21 cellular contexts compared by ENCODE assay signal in the genomic region with DNA sequence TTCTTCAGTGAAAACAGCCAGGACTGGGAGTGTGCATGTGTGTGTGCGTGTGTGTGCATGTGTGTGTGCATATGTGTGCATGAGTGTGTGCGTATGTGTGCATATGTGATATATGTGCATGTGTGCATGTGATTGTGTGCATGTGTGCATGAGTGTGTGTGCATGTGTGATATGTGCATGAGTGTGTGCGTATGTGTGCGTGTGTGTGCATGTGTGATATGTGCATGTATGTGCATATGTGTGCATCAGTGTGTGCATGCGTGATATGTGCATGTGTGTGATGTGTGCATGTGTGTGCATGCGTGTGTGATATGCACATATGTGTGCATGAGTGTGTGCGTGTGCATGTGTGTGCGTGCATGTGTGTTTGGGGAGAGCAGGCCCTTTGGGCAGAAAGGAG.
DNase-seq lines count a peak whose midpoint lies in the region; ATAC-seq, FAIRE-seq and TF ChIP-seq lines count a peak whose summit lies in the region.
"Had no signal": no experiment of that assay in that cellular context is flagged by ENCODE, and none has a peak within 500 bp of the region (broad histone marks: within the 10 kb centered on the region; RNA-seq: fewer than 3 reads in every experiment).

No MANE protein-coding gene starts in this region.

- H3K4me3 Mint-ChIP-seq in activated CD4-positive, alpha-beta memory T cell treated with anti-CD3 and anti-CD28 coated beads for 36 hours = no peak overlapping the region
- H3K4me3 Mint-ChIP-seq in activated CD4-positive, alpha-beta memory T cell treated with anti-CD3 and anti-CD28 coated beads, Interleukin-2, amount 10 ng/mL, durations not matched to agents 7 days and 5 days = no peak overlapping the region
- H3K4me3 Mint-ChIP-seq in CD8-positive, alpha-beta T cell = no peak overlapping the region
- no peak overlapping the region for H3K4me3 Mint-ChIP-seq in activated naive CD8-positive, alpha-beta T cell treated with anti-CD3 and anti-CD28 coated beads for 36 hours
- H3K4me3 Mint-ChIP-seq in naive thymus-derived CD4-positive, alpha-beta T cell = peak overlapping the region in 5 of 10 donors; percentile 16 to 50 (median 23)

- no peak overlapping the region for H3K4me3 ChIP-seq in CD8-positive, alpha-beta T cell (ENCODE audit: low read depth, low read length)
- no peak overlapping the region for H3K4me3 ChIP-seq in naive thymus-derived CD4-positive, alpha-beta T cell (ENCODE audit: low read length)
- H3K4me3 ChIP-seq in pancreas (no peak overlapping the region), sigmoid colon (no peak overlapping the region)
- H3K4me3 ChIP-seq: stomach, transverse colon had no signal

- no peak overlapping the region for H3K27ac ChIP-seq in CD8-positive, alpha-beta T cell (ENCODE audit: low read depth, low read length)
- no peak overlapping the region for H3K27ac ChIP-seq in naive thymus-derived CD4-positive, alpha-beta T cell (ENCODE audit: low read depth, low read length)
- H3K27ac ChIP-seq in pancreas (no peak overlapping the region), sigmoid colon (peak overlapping the region in 1 of 4 donors; percentile 82)

- peaks cover 32% of the 10 kb centered on the region for H3K36me3 Mint-ChIP-seq in activated CD4-positive, alpha-beta memory T cell treated with anti-CD3 and anti-CD28 coated beads for 36 hours
- peaks cover 27% of the 10 kb centered on the region for H3K36me3 Mint-ChIP-seq in activated CD4-positive, alpha-beta memory T cell treated with anti-CD3 and anti-CD28 coated beads, Interleukin-2, amount 10 ng/mL, durations not matched to agents 7 days and 5 days (ENCODE audit: low read depth)
- H3K36me3 Mint-ChIP-seq in CD8-positive, alpha-beta T cell = peaks cover 56% of the 10 kb centered on the region
- H3K36me3 Mint-ChIP-seq in activated naive CD8-positive, alpha-beta T cell treated with anti-CD3 and anti-CD28 coated beads for 36 hours = peaks cover 23% of the 10 kb centered on the region
- peaks cover 9 to 31% (median 9%) of the 10 kb centered on the region in 5 donors for H3K36me3 Mint-ChIP-seq in naive thymus-derived CD4-positive, alpha-beta T cell

- CTCF ChIA-PET in activated CD4-positive, alpha-beta memory T cell treated with anti-CD3 and anti-CD28 coated beads for 36 hours (lab: Charles Lee) = interaction anchor here (0.7 to 1.4 kb wide), 3 partner anchors 129 to 178 kb away, joined by 3 read pairs; no protein-coding TSS in a partner anchor
- CTCF ChIA-PET in activated CD4-positive, alpha-beta memory T cell treated with anti-CD3 and anti-CD28 coated beads, Interleukin-2, amount 10 ng/mL, durations not matched to agents 7 days and 5 days (lab: Charles Lee) = interaction anchor here (0.8 to 2.2 kb wide), 6 partner anchors 8 to 178 kb away, joined by 3 to 5 read pairs (median 4); no protein-coding TSS in a partner anchor
- CTCF ChIA-PET in CD8-positive, alpha-beta T cell (lab: Charles Lee) = interaction anchor here (1.0 to 7.7 kb wide), 17 partner anchors 10 to 179 kb away, joined by 3 to 61 read pairs (median 5); no protein-coding TSS in a partner anchor
- CTCF ChIA-PET in naive thymus-derived CD4-positive, alpha-beta T cell (lab: Charles Lee) = interaction anchor here (0.7 to 5.6 kb wide), 5 partner anchors 18 to 179 kb away, joined by 3 to 28 read pairs (median 3); no protein-coding TSS in a partner anchor

- peak overlapping the region; percentile 13 for H3K27ac Mint-ChIP-seq in activated CD4-positive, alpha-beta memory T cell treated with anti-CD3 and anti-CD28 coated beads for 36 hours
- no peak overlapping the region for H3K27ac Mint-ChIP-seq in activated CD4-positive, alpha-beta memory T cell treated with anti-CD3 and anti-CD28 coated beads, Interleukin-2, amount 10 ng/mL, durations not matched to agents 7 days and 5 days
- peak overlapping the region; percentile 77 for H3K27ac Mint-ChIP-seq in CD8-positive, alpha-beta T cell
- peak overlapping the region; percentile 42 for H3K27ac Mint-ChIP-seq in activated naive CD8-positive, alpha-beta T cell treated with anti-CD3 and anti-CD28 coated beads for 36 hours
- peak overlapping the region in 5 of 9 donors; percentile 44 to 91 (median 76) for H3K27ac Mint-ChIP-seq in naive thymus-derived CD4-positive, alpha-beta T cell

- POLR2A ChIA-PET in activated CD4-positive, alpha-beta memory T cell treated with anti-CD3 and anti-CD28 coated beads for 36 hours (lab: Charles Lee) = no interaction called here
- POLR2A ChIA-PET in activated CD4-positive, alpha-beta memory T cell treated with anti-CD3 and anti-CD28 coated beads, Interleukin-2, amount 10 ng/mL, durations not matched to agents 7 days and 5 days (lab: Charles Lee) = interaction anchor here (0.7 kb wide), 1 partner anchor 91 kb away, joined by 3 read pairs; no protein-coding TSS in a partner anchor
- POLR2A ChIA-PET in CD8-positive, alpha-beta T cell (lab: Charles Lee) = interaction anchor here (1.0 to 1.2 kb wide), 2 partner anchors 40 to 82 kb away, joined by 3 to 4 read pairs; no protein-coding TSS in a partner anchor
- POLR2A ChIA-PET in naive thymus-derived CD4-positive, alpha-beta T cell (lab: Charles Lee) = interaction anchor here (0.8 to 17.1 kb wide), 6 partner anchors 9 to 91 kb away, joined by 3 to 276 read pairs (median 3); no protein-coding TSS in a partner anchor

- TF ChIP-seq CTCF in CD8-positive, alpha-beta T cell (IDR thresholded peaks at IDR 0.05) = no peak
- TF ChIP-seq CTCF in pancreas (IDR thresholded peaks at IDR 0.05) = no peak
- no peak for TF ChIP-seq CTCF in sigmoid colon (IDR thresholded peaks at IDR 0.05)

- DNase-seq in activated CD4-positive, alpha-beta memory T cell treated with anti-CD3 and anti-CD28 coated beads for 36 hours = no peak
- DNase-seq in activated CD4-positive, alpha-beta memory T cell treated with anti-CD3 and anti-CD28 coated beads, Interleukin-2, amount 10 ng/mL, durations not matched to agents 7 days and 5 days = no peak
- DNase-seq in CD8-positive, alpha-beta T cell = no peak
- no peak for DNase-seq in activated naive CD8-positive, alpha-beta T cell treated with anti-CD3 and anti-CD28 coated beads for 36 hours
- no peak for DNase-seq in naive thymus-derived CD4-positive, alpha-beta T cell
- DNase-seq in pancreas (no peak), sigmoid colon (no peak), NAMALWA (ENCODE audit: low spot score) (no peak)
- DNase-seq: activated CD4-positive, alpha-beta T cell treated with anti-CD3 and anti-CD28 coated beads, Interleukin-2, amount 50 U/mL, for 48 hours; effector memory CD4-positive, alpha-beta T cell; GOT3; NCI-H510A treated with DMSO at 0.1 percent for 48 hours; stomach; transverse colon had no signal

- no peak for TF ChIP-seq EP300 in sigmoid colon (IDR thresholded peaks at IDR 0.05)

- ATAC-seq in CD8-positive, alpha-beta T cell = no peak
- no peak for ATAC-seq in naive thymus-derived CD4-positive, alpha-beta T cell
- no peak for ATAC-seq in pancreas
- ATAC-seq: esophagus mucosa, Panc1 had no signal

- 95 to 96% methylated on average over 8 of the region's 8 CpGs for WGBS in pancreas, 2 donors
- 96 to 99% methylated on average over 8 of the region's 8 CpGs for WGBS in sigmoid colon, 2 donors

- intact Hi-C loops in activated CD4-positive, alpha-beta memory T cell treated with anti-CD3 and anti-CD28 coated beads for 36 hours (cut with micrococcal nuclease) = no loop called here
- intact Hi-C loops in CD8-positive, alpha-beta T cell (cut with DNase I, micrococcal nuclease) = loop anchor here in 1 of 2 experiments (1.0 to 2.0 kb wide), 2 partner anchors 14 to 179 kb away; no protein-coding TSS in a partner anchor
- intact Hi-C loops in naive thymus-derived CD4-positive, alpha-beta T cell (cut with micrococcal nuclease) = loop anchor here in 1 of 2 donors (1.0 kb wide), 2 partner anchors 83 to 179 kb away; no protein-coding TSS in a partner anchor
- intact Hi-C loops in pancreas (cut with DNase I) = no loop called here
- intact Hi-C loops in sigmoid colon (cut with DNase I) = no loop called here

- no peaks in the 10 kb centered on the region for H3K27me3 ChIP-seq in CD8-positive, alpha-beta T cell (ENCODE audit: insufficient read depth, low read length)
- no peaks in the 10 kb centered on the region for H3K27me3 ChIP-seq in naive thymus-derived CD4-positive, alpha-beta T cell (ENCODE audit: control insufficient read depth in 2 of 2, insufficient read depth in 2 of 2, low read length in 2 of 2)
- H3K27me3 ChIP-seq in pancreas (no peaks in the 10 kb centered on the region), sigmoid colon (no peaks in the 10 kb centered on the region)
- H3K27me3 ChIP-seq: neutrophil, stomach, transverse colon had no signal

- H3K9me3 ChIP-seq in CD8-positive, alpha-beta T cell (ENCODE audit: low read length) = no peaks in the 10 kb centered on the region
- no peaks in the 10 kb centered on the region for H3K9me3 ChIP-seq in naive thymus-derived CD4-positive, alpha-beta T cell (ENCODE audit: control insufficient read depth in 2 of 3, low read length in 3 of 3)
- H3K9me3 ChIP-seq in pancreas (no peaks in the 10 kb centered on the region), sigmoid colon (no peaks in the 10 kb centered on the region)
- H3K9me3 ChIP-seq: Caco-2, neutrophil, stomach, transverse colon had no signal

- H3K27me3 Mint-ChIP-seq in activated CD4-positive, alpha-beta memory T cell treated with anti-CD3 and anti-CD28 coated beads for 36 hours = no peaks in the 10 kb centered on the region
- H3K27me3 Mint-ChIP-seq in activated CD4-positive, alpha-beta memory T cell treated with anti-CD3 and anti-CD28 coated beads, Interleukin-2, amount 10 ng/mL, durations not matched to agents 7 days and 5 days = no peaks in the 10 kb centered on the region
- H3K27me3 Mint-ChIP-seq in CD8-positive, alpha-beta T cell (ENCODE audit: low read depth) = no peaks in the 10 kb centered on the region
- H3K27me3 Mint-ChIP-seq in activated naive CD8-positive, alpha-beta T cell treated with anti-CD3 and anti-CD28 coated beads for 36 hours = no peaks in the 10 kb centered on the region
- no peaks in the 10 kb centered on the region for H3K27me3 Mint-ChIP-seq in naive thymus-derived CD4-positive, alpha-beta T cell

- TF ChIP-seq POLR2A in sigmoid colon (IDR thresholded peaks at IDR 0.05) = no peak

- no peak for FAIRE-seq in pancreas (lab: Jason Lieb, UNC)
- FAIRE-seq: A204.1, colon, islet of Langerhans had no signal

- H3K4me1 ChIP-seq in CD8-positive, alpha-beta T cell (ENCODE audit: insufficient read depth, low read length) = peaks cover 57% of the 10 kb centered on the region
- H3K4me1 ChIP-seq in naive thymus-derived CD4-positive, alpha-beta T cell (ENCODE audit: control insufficient read depth in 2 of 2, insufficient read depth in 2 of 2, low read length in 2 of 2) = peaks cover 28 to 56% of the 10 kb centered on the region in 2 donors
- no peaks in the 10 kb centered on the region for H3K4me1 ChIP-seq in pancreas
- peaks cover 0 to 37% (median 33%) of the 10 kb centered on the region in 4 donors for H3K4me1 ChIP-seq in sigmoid colon

- peaks cover 51% of the 10 kb centered on the region for H3K4me1 Mint-ChIP-seq in activated CD4-positive, alpha-beta memory T cell treated with anti-CD3 and anti-CD28 coated beads for 36 hours (ENCODE audit: low read depth)
- peaks cover 43% of the 10 kb centered on the region for H3K4me1 Mint-ChIP-seq in activated CD4-positive, alpha-beta memory T cell treated with anti-CD3 and anti-CD28 coated beads, Interleukin-2, amount 10 ng/mL, durations not matched to agents 7 days and 5 days
- peaks cover 62% of the 10 kb centered on the region for H3K4me1 Mint-ChIP-seq in CD8-positive, alpha-beta T cell (ENCODE audit: low read depth)
- H3K4me1 Mint-ChIP-seq in activated naive CD8-positive, alpha-beta T cell treated with anti-CD3 and anti-CD28 coated beads for 36 hours = peaks cover 43% of the 10 kb centered on the region
- H3K4me1 Mint-ChIP-seq in naive thymus-derived CD4-positive, alpha-beta T cell = peaks cover 0 to 83% (median 63%) of the 10 kb centered on the region in 7 donors

- no peaks in the 10 kb centered on the region for H3K9me3 Mint-ChIP-seq in activated CD4-positive, alpha-beta memory T cell treated with anti-CD3 and anti-CD28 coated beads for 36 hours
- H3K9me3 Mint-ChIP-seq in activated CD4-positive, alpha-beta memory T cell treated with anti-CD3 and anti-CD28 coated beads, Interleukin-2, amount 10 ng/mL, durations not matched to agents 7 days and 5 days = no peaks in the 10 kb centered on the region
- H3K9me3 Mint-ChIP-seq in CD8-positive, alpha-beta T cell = no peaks in the 10 kb centered on the region
- no peaks in the 10 kb centered on the region for H3K9me3 Mint-ChIP-seq in activated naive CD8-positive, alpha-beta T cell treated with anti-CD3 and anti-CD28 coated beads for 36 hours
- H3K9me3 Mint-ChIP-seq in naive thymus-derived CD4-positive, alpha-beta T cell = no peaks in the 10 kb centered on the region

- peaks cover 39% of the 10 kb centered on the region for H3K36me3 ChIP-seq in CD8-positive, alpha-beta T cell (ENCODE audit: insufficient read depth, low read length)
- H3K36me3 ChIP-seq in naive thymus-derived CD4-positive, alpha-beta T cell (ENCODE audit: control insufficient read depth in 2 of 3, insufficient read depth in 3 of 3, low read length in 3 of 3) = peaks cover 13 to 51% (median 21%) of the 10 kb centered on the region in 3 experiments
- peaks cover 0 to 14% (median 0%) of the 10 kb centered on the region in 3 donors for H3K36me3 ChIP-seq in pancreas
- H3K36me3 ChIP-seq in sigmoid colon = peaks cover 20 to 36% (median 21%) of the 10 kb centered on the region in 4 donors
